In genomic region chr2:126749537-126749936, GRCh38 we compare ENCODE assay signal across 10 cellular contexts.
DNase-seq lines count a peak whose midpoint lies in the region; ATAC-seq, FAIRE-seq and TF ChIP-seq lines count a peak whose summit lies in the region.
"Had no signal": no experiment of that assay in that cellular context is flagged by ENCODE, and none has a peak within 500 bp of the region (broad histone marks: within the 10 kb centered on the region; RNA-seq: fewer than 3 reads in every experiment).

No MANE protein-coding gene starts in this region.

- H3K4me3 ChIP-seq in A673 (ENCODE audit: low read depth, low read length, poor library complexity, severe bottlenecking) (no peak overlapping the region), pancreas (no peak overlapping the region)

- H3K36me3 ChIP-seq in A673 (ENCODE audit: insufficient read depth, low read length, poor library complexity, severe bottlenecking), result no peaks in the 10 kb centered on the region
- no peaks in the 10 kb centered on the region for H3K36me3 ChIP-seq in pancreas

- no TSS peak for BruUV-seq in A673 (replicated peaks; lab: Mats Ljungman, UMichigan)

- H3K27me3 ChIP-seq in A673 (replicated peaks; ENCODE audit: insufficient read depth, low read depth, low read length, poor library complexity) (no peaks in the 10 kb centered on the region), pancreas (no peaks in the 10 kb centered on the region)

- H3K4me1 ChIP-seq in A673 (ENCODE audit: insufficient read depth, low read length, poor library complexity, severe bottlenecking) (no peaks in the 10 kb centered on the region), pancreas (no peaks in the 10 kb centered on the region)

- DNase-seq in A673 (ENCODE audit: low spot score) (peak; percentile 4), GM13977 (ENCODE audit: low spot score) (no peak), NCI-H226 (no peak), NCI-H1417 treated with DMSO at 0.1 percent for 48 hours (lab: John Stamatoyannopoulos, UW) (no peak), GM19240 (ENCODE audit: insufficient read length, low spot score) (no peak), pancreas (no peak)
- DNase-seq in activated CD8-positive, alpha-beta memory T cell treated with anti-CD3 and anti-CD28 coated beads, Interleukin-2, amount 50 U/mL, for 48 hours, result peak; percentile 48
- DNase-seq: RPMI8226 had no signal

- intact Hi-C loops in A673 (cut with micrococcal nuclease; ENCODE audit: unreplicated experiment), result no loop called here
- intact Hi-C loops in pancreas (cut with DNase I), result no loop called here

- TF ChIP-seq CTCF in A673 (conservative IDR thresholded peaks at IDR 0.05; ENCODE audit: low read depth, low read length), result 0 out of 2 replicates have a peak, but pooled peaks have one; percentile 15
- TF ChIP-seq CTCF in GM13977 (IDR thresholded peaks at IDR 0.05; ENCODE audit: extremely low read depth, insufficient read depth, missing control alignments), result peak; percentile 36
- TF ChIP-seq CTCF in pancreas (IDR thresholded peaks at IDR 0.05), result no peak

- WGBS in pancreas, 2 donors, result 65 to 76% methylated on average over 1 of the region's 1 CpG

- POLR2A ChIA-PET in A673 (lab: Charles Lee; ENCODE audit: low non-redundant PET), result no interaction called here

- H3K9me3 ChIP-seq in A673 (ENCODE audit: low read depth, low read length, poor library complexity, severe bottlenecking), result no peaks in the 10 kb centered on the region
- H3K9me3 ChIP-seq in pancreas, result no peaks in the 10 kb centered on the region

- ATAC-seq in HG02798 (IDR thresholded peaks at IDR 0.05; ENCODE audit: poor library complexity, unreplicated experiment), result peak; percentile 53
- no peak for ATAC-seq in pancreas

- no peak overlapping the region for H3K27ac ChIP-seq in A673 (ENCODE audit: low read depth, low read length, poor library complexity, severe bottlenecking)
- no peak overlapping the region for H3K27ac ChIP-seq in pancreas
- H3K27ac ChIP-seq: HL-60 had no signal

- in situ Hi-C loops in GM13977 (cut with MboI; ENCODE audit: low pct_unique_long_range_greater_than_20kb, low sequenced_read_pairs, unreplicated experiment), result no loop called here

- CTCF ChIA-PET in A673 (lab: Charles Lee), result no interaction called here

- FAIRE-seq in pancreas (lab: Jason Lieb, UNC), result no peak

Comparison
In these comparisons a context has a peak if more than half of its experiments do, and no peak if none do; other contexts are left out.
1. DNase-seq: peak in A673 (single experiment) and activated CD8-positive, alpha-beta memory T cell treated with anti-CD3 and anti-CD28 coated beads, Interleukin-2, amount 50 U/mL, for 48 hours (single experiment); none in GM13977 (single experiment), NCI-H226 (single experiment), NCI-H1417 treated with DMSO at 0.1 percent for 48 hours (single experiment), GM19240 (single experiment) and pancreas (0 of 6).
2. CTCF ChIP-seq: peak in A673 (single experiment) and GM13977 (single experiment); none in pancreas (0 of 4).